15 cellular contexts compared by ENCODE assay signal in genomic region chr6:152836523-152836922, GRCh38.
DNase-seq lines count a peak whose midpoint lies in the region; ATAC-seq and TF ChIP-seq lines count a peak whose summit lies in the region.
"Had no signal": no experiment of that assay in that cellular context is flagged by ENCODE, and none has a peak within 500 bp of the region (broad histone marks: within the 10 kb centered on the region; RNA-seq: fewer than 3 reads in every experiment).

No MANE protein-coding gene starts in this region.

- TF ChIP-seq POLR2A in esophagus muscularis mucosa (IDR thresholded peaks at IDR 0.05; ENCODE audit: low read depth), result no peak

- H3K4me3 Mint-ChIP-seq in GM23338, result no peak overlapping the region
- H3K4me3 Mint-ChIP-seq in WTC11, result no peak overlapping the region
- H3K4me3 Mint-ChIP-seq: CD4-positive, alpha-beta T cell; IgD-negative memory B cell had no signal

- no peaks in the 10 kb centered on the region for H4K20me1 ChIP-seq in GM23338 (replicated peaks; ENCODE audit: insufficient read depth)

- CTCF ChIA-PET in WTC11 (lab: Charles Lee), result no interaction called here

- no peaks in the 10 kb centered on the region for H3F3A ChIP-seq in GM23338 (replicated peaks; ENCODE audit: low read depth)

- TF ChIP-seq CTCF in GM23338 (conservative IDR thresholded peaks at IDR 0.05; ENCODE audit: low read depth in 2 of 2) (no peak), WTC11 (IDR thresholded peaks at IDR 0.05) (no peak), esophagus muscularis mucosa (IDR thresholded peaks at IDR 0.05) (no peak)

- H3K4me1 ChIP-seq in GM23338 (ENCODE audit: insufficient read depth) (no peaks in the 10 kb centered on the region), esophagus muscularis mucosa (no peaks in the 10 kb centered on the region)
- H3K4me1 ChIP-seq: Caco-2, HAP-1 had no signal

- H3K27ac Mint-ChIP-seq in GM23338, result no peak overlapping the region
- no peak overlapping the region for H3K27ac Mint-ChIP-seq in WTC11
- H3K27ac Mint-ChIP-seq: CD4-positive, alpha-beta T cell; IgD-negative memory B cell had no signal

- H3K4me1 Mint-ChIP-seq in GM23338, result peaks cover 5% of the 10 kb centered on the region; the same call in 2 of the 3 replicates
- peaks cover 8% of the 10 kb centered on the region for H3K4me1 Mint-ChIP-seq in WTC11
- H3K4me1 Mint-ChIP-seq: IgD-negative memory B cell had no signal

- no peak overlapping the region for H3K4me3 ChIP-seq in GM23338
- H3K4me3 ChIP-seq in esophagus muscularis mucosa, result no peak overlapping the region
- H3K4me3 ChIP-seq: HAP-1 had no signal

- H3K27me3 Mint-ChIP-seq in GM23338 (ENCODE audit: insufficient read depth, low read depth, poor library complexity) (no peaks in the 10 kb centered on the region), WTC11 (ENCODE audit: low read depth) (no peaks in the 10 kb centered on the region)
- H3K27me3 Mint-ChIP-seq: IgD-negative memory B cell had no signal

- DNase-seq in GM23338 (ENCODE audit: low spot score) (peak; percentile 73), WTC11 (ENCODE audit: low spot score) (no peak), iPS-NIHi7 (ENCODE audit: extremely low spot score) (peak; percentile 13), esophagus muscularis mucosa (ENCODE audit: extremely low spot score) (no peak), NCI-H446 (lab: John Stamatoyannopoulos, UW) (no peak), activated gamma-delta T cell (lab: John Stamatoyannopoulos, UW) (no peak)
- no peak for DNase-seq in activated naive CD4-positive, alpha-beta T cell treated with Interleukin-2 at 50 U/mL for 16 hours
- DNase-seq: AML-193; Caco-2; CD4-positive, alpha-beta T cell; GDM1 had no signal

- 61% methylated on average over 1 of the region's 1 CpG for WGBS in esophagus muscularis mucosa

- ATAC-seq in GM23338, result peak; percentile 76
- peak; percentile 86 for ATAC-seq in WTC11
- ATAC-seq: HepG2 had no signal

- no peaks in the 10 kb centered on the region for H3K27me3 ChIP-seq in GM23338 (ENCODE audit: insufficient read depth)
- no peaks in the 10 kb centered on the region for H3K27me3 ChIP-seq in esophagus muscularis mucosa

- H3K36me3 Mint-ChIP-seq in GM23338 (ENCODE audit: low read depth), result no peaks in the 10 kb centered on the region
- H3K36me3 Mint-ChIP-seq in WTC11, result no peaks in the 10 kb centered on the region
- H3K36me3 Mint-ChIP-seq: IgD-negative memory B cell had no signal

- no peak overlapping the region for H3K4me2 ChIP-seq in GM23338

- no peaks in the 10 kb centered on the region for H3K79me2 ChIP-seq in GM23338 (replicated peaks; ENCODE audit: insufficient read depth)

- no peak for TF ChIP-seq EP300 in esophagus muscularis mucosa (IDR thresholded peaks at IDR 0.05)

- no peaks in the 10 kb centered on the region for H3K9me2 ChIP-seq in GM23338 (ENCODE audit: insufficient read depth)

- H3K9me3 Mint-ChIP-seq in GM23338, result peaks cover 8% of the 10 kb centered on the region
- H3K9me3 Mint-ChIP-seq in WTC11, result peaks cover 18% of the 10 kb centered on the region
- H3K9me3 Mint-ChIP-seq: CD4-positive, alpha-beta T cell had no signal

- H3K36me3 ChIP-seq in GM23338 (ENCODE audit: insufficient read depth) (no peaks in the 10 kb centered on the region), esophagus muscularis mucosa (no peaks in the 10 kb centered on the region)
- H3K36me3 ChIP-seq: HAP-1 had no signal

- H3K9me3 ChIP-seq in esophagus muscularis mucosa, result no peaks in the 10 kb centered on the region
- H3K9me3 ChIP-seq: Caco-2, HAP-1 had no signal

- H3K27ac ChIP-seq in GM23338 (ENCODE audit: low read depth) (no peak overlapping the region), esophagus muscularis mucosa (replicated peaks in 1 of 4) (no peak overlapping the region)
- H3K27ac ChIP-seq: C4-2B had no signal

- intact Hi-C loops in esophagus muscularis mucosa (cut with DNase I), result no loop called here

- H2AFZ ChIP-seq in GM23338, result no peak overlapping the region

- POLR2A ChIA-PET in WTC11 (lab: Charles Lee), result no interaction called here

TF ChIP-seq in WTC11, 78 proteins besides CTCF, POLR2A, EP300 and RAD21:
- TF ChIP-seq PRDM15 (CRISPR knock-in tag; IDR thresholded peaks at IDR 0.05) (no peak), ZNF219 (CRISPR knock-in tag; IDR thresholded peaks at IDR 0.05; ENCODE audit: borderline replicate concordance) (no peak), ATF6 (CRISPR knock-in tag; IDR thresholded peaks at IDR 0.05) (no peak), ZNF138 (CRISPR knock-in tag; conservative IDR thresholded peaks at IDR 0.05) (no peak), FOXP1 (CRISPR knock-in tag; IDR thresholded peaks at IDR 0.05; ENCODE audit: borderline replicate concordance) (no peak), MYBL2 (CRISPR knock-in tag; IDR thresholded peaks at IDR 0.05) (no peak), PREB (CRISPR knock-in tag; IDR thresholded peaks at IDR 0.05; ENCODE audit: borderline replicate concordance) (no peak), ZNF512 (CRISPR knock-in tag; IDR thresholded peaks at IDR 0.05; ENCODE audit: borderline replicate concordance) (no peak)

Comparison
In these comparisons a context has a peak if more than half of its experiments do, and no peak if none do; other contexts are left out.
1. DNase-seq: peak in GM23338 (single experiment) and iPS-NIHi7 (single experiment); none in WTC11 (single experiment), esophagus muscularis mucosa (single experiment), NCI-H446 (0 of 2), activated gamma-delta T cell (single experiment) and activated naive CD4-positive, alpha-beta T cell treated with Interleukin-2 at 50 U/mL for 16 hours (single experiment).